Comparison of ENCODE assay signal across 21 cellular contexts in genomic region chr10:83606275-83606674, GRCh38.
A peak's percentile ranks its signal among the peaks of the same experiment; 100 is the strongest.
DNase-seq lines count a peak whose midpoint lies in the region; ATAC-seq and TF ChIP-seq lines count a peak whose summit lies in the region.
"Had no signal": no experiment of that assay in that cellular context is flagged by ENCODE, and none has a peak within 500 bp of the region (broad histone marks: within the 10 kb centered on the region; RNA-seq: fewer than 3 reads in every experiment).

No MANE protein-coding gene starts in this region.

- TF ChIP-seq CTCF in foreskin fibroblast (IDR thresholded peaks at IDR 0.05; ENCODE audit: low read depth, low read length), result no peak

- ATAC-seq in HG03159 (IDR thresholded peaks at IDR 0.05; ENCODE audit: unreplicated experiment) (no peak), GM18519 (IDR thresholded peaks at IDR 0.05; ENCODE audit: low FRiP score, unreplicated experiment) (no peak)
- ATAC-seq: right lobe of liver had no signal

- H2BK5ac ChIP-seq in neuronal stem cell (ENCODE audit: low read length), result no peak overlapping the region

- H3K4me1 ChIP-seq in neuronal stem cell (ENCODE audit: control insufficient read depth in 2 of 2, insufficient read depth in 1 of 2, low read depth in 1 of 2, low read length in 2 of 2) (peaks cover 2 to 10% of the 10 kb centered on the region in 2 donors), Karpas-422 (ENCODE audit: low read length) (no peaks in the 10 kb centered on the region)
- H3K4me1 ChIP-seq: right lobe of liver, suprapubic skin had no signal

- H4K20me1 ChIP-seq in Karpas-422 (ENCODE audit: insufficient read depth, low read depth, low read length), result no peaks in the 10 kb centered on the region
- H4K20me1 ChIP-seq: BLaER1 treated with 17β-estradiol and CSF1 and Interleukin-3, amounts not matched to agents 10 nM and 100 nM had no signal

- no peaks in the 10 kb centered on the region for H3K79me2 ChIP-seq in Karpas-422 (ENCODE audit: low read length)

- no peak overlapping the region for H4K8ac ChIP-seq in neuronal stem cell (ENCODE audit: low read depth, low read length)

- H3K18ac ChIP-seq in neuronal stem cell (ENCODE audit: low read length), result no peak overlapping the region

- no peak overlapping the region for H3K23ac ChIP-seq in neuronal stem cell (ENCODE audit: low read depth, low read length, poor library complexity)

- no peak overlapping the region for H3K27ac ChIP-seq in neuronal stem cell (replicated peaks; ENCODE audit: low read length)
- no peak overlapping the region for H3K27ac ChIP-seq in Karpas-422 (ENCODE audit: low read length)
- H3K27ac ChIP-seq: 22Rv1; BLaER1 treated with 17β-estradiol and CSF1 and Interleukin-3, amounts not matched to agents 10 nM and 100 nM; dorsolateral prefrontal cortex; right lobe of liver; suprapubic skin had no signal

- H2AFZ ChIP-seq in neuronal stem cell (ENCODE audit: low read length) (peak overlapping the region; percentile 75), Karpas-422 (ENCODE audit: low read length) (no peak overlapping the region)

- peak; percentile 31 for DNase-seq in DMS 273 (lab: John Stamatoyannopoulos, UW; ENCODE audit: unreplicated experiment)
- DNase-seq in DMS 273 treated with DMSO at 0.1 percent for 48 hours (lab: John Stamatoyannopoulos, UW), result no peak
- DNase-seq in NCI-H2171 (lab: John Stamatoyannopoulos, UW), result peak; percentile 29
- DNase-seq in foreskin fibroblast, result peak; percentile 6 to 13
- no peak for DNase-seq in neuronal stem cell (ENCODE audit: low spot score)
- no peak for DNase-seq in Karpas-422
- DNase-seq: activated CD4-positive, alpha-beta T cell treated with anti-CD3 and anti-CD28 coated beads for 1 hour; activated naive CD4-positive, alpha-beta T cell treated with anti-CD3 and anti-CD28 coated beads, Interleukin-2, amount 10 ng/mL, durations not matched to agents 7 days and 5 days; dorsolateral prefrontal cortex; Kasumi-1; NCI-H187; right lobe of liver; SHP77 treated with DMSO at 0.1 percent for 48 hours; stimulated activated CD4-positive, alpha-beta T cell treated with anti-CD3 and anti-CD28 coated beads, Interleukin-2, amount 100 ng/mL, for 48 hours; T-helper 9 cell had no signal

- H3K4ac ChIP-seq in neuronal stem cell (ENCODE audit: low read length), result no peak overlapping the region

- H2BK120ac ChIP-seq in neuronal stem cell (ENCODE audit: low read depth, low read length), result no peak overlapping the region

- H4K91ac ChIP-seq in neuronal stem cell (ENCODE audit: low read depth, low read length, poor library complexity), result no peak overlapping the region

- no peak overlapping the region for H2BK12ac ChIP-seq in neuronal stem cell (ENCODE audit: low read length)

- H3K9me3 ChIP-seq in neuronal stem cell (replicated peaks in 1 of 2; ENCODE audit: control insufficient read depth in 2 of 2, insufficient read depth in 1 of 2, low read depth in 1 of 2, low read length in 2 of 2) (peaks cover 0 to 5% of the 10 kb centered on the region in 2 donors), Karpas-422 (ENCODE audit: low read length) (no peaks in the 10 kb centered on the region)
- H3K9me3 ChIP-seq: BLaER1 treated with 17β-estradiol and CSF1 and Interleukin-3, amounts not matched to agents 10 nM and 100 nM; right lobe of liver; suprapubic skin had no signal

- H3K4me3 ChIP-seq in foreskin fibroblast (ENCODE audit: low read depth in 1 of 2, low read length in 2 of 2) (no peak overlapping the region), neuronal stem cell (ENCODE audit: low read length in 2 of 2) (no peak overlapping the region), Karpas-422 (ENCODE audit: low read length) (no peak overlapping the region)
- H3K4me3 ChIP-seq: BLaER1 treated with 17β-estradiol and CSF1 and Interleukin-3, amounts not matched to agents 10 nM and 100 nM; dorsolateral prefrontal cortex; lung; right lobe of liver; suprapubic skin had no signal

- no peak overlapping the region for H2AK5ac ChIP-seq in neuronal stem cell (ENCODE audit: low read depth, low read length)

- H3K4me2 ChIP-seq in neuronal stem cell (ENCODE audit: insufficient read depth, low read length, poor library complexity, severe bottlenecking) (no peak overlapping the region), Karpas-422 (ENCODE audit: low read depth, low read length, poor library complexity, severe bottlenecking) (no peak overlapping the region)
- H3K4me2 ChIP-seq: BLaER1 treated with 17β-estradiol and CSF1 and Interleukin-3, amounts not matched to agents 10 nM and 100 nM had no signal

- no peaks in the 10 kb centered on the region for H3K9me2 ChIP-seq in Karpas-422 (replicated peaks; ENCODE audit: insufficient read depth, low read length)

- H3K27me3 ChIP-seq in neuronal stem cell (ENCODE audit: control insufficient read depth in 3 of 3, insufficient read depth in 3 of 3, low read depth in 1 of 3, low read length in 3 of 3), result no peaks in the 10 kb centered on the region
- no peaks in the 10 kb centered on the region for H3K27me3 ChIP-seq in Karpas-422 (ENCODE audit: low read length)
- H3K27me3 ChIP-seq: BLaER1 treated with 17β-estradiol and CSF1 and Interleukin-3, amounts not matched to agents 10 nM and 100 nM; dorsolateral prefrontal cortex; right lobe of liver; suprapubic skin had no signal

- H3K79me1 ChIP-seq in neuronal stem cell (ENCODE audit: low read depth, low read length), result no peaks in the 10 kb centered on the region

- H3K36me3 ChIP-seq in neuronal stem cell (replicated peaks in 1 of 2; ENCODE audit: control insufficient read depth in 2 of 2, insufficient read depth in 2 of 2, low read length in 2 of 2) (no peaks in the 10 kb centered on the region), Karpas-422 (ENCODE audit: insufficient read depth, low read length) (no peaks in the 10 kb centered on the region)
- H3K36me3 ChIP-seq: BLaER1 treated with 17β-estradiol and CSF1 and Interleukin-3, amounts not matched to agents 10 nM and 100 nM; right lobe of liver; suprapubic skin had no signal

- no peak overlapping the region for H2BK15ac ChIP-seq in neuronal stem cell (ENCODE audit: low read length)

- no peak overlapping the region for H3K9ac ChIP-seq in neuronal stem cell (ENCODE audit: low read depth, low read length, poor library complexity)
- no peak overlapping the region for H3K9ac ChIP-seq in Karpas-422 (ENCODE audit: low read length)
- H3K9ac ChIP-seq: BLaER1 treated with 17β-estradiol and CSF1 and Interleukin-3, amounts not matched to agents 10 nM and 100 nM had no signal

- no peak overlapping the region for H3K14ac ChIP-seq in neuronal stem cell (ENCODE audit: low read length)

Comparison
In these comparisons a context has a peak if more than half of its experiments do, and no peak if none do; other contexts are left out.
1. DNase-seq: peak in DMS 273 (single experiment), NCI-H2171 (single experiment) and foreskin fibroblast (2 of 2); none in DMS 273 treated with DMSO at 0.1 percent for 48 hours (single experiment), neuronal stem cell (single experiment) and Karpas-422 (single experiment).